In genomic region chr19:4717966-4718701, GRCh38 we compare ENCODE assay signal across 1 cellular context.
TF ChIP-seq lines count a peak whose summit lies in the region.

No MANE protein-coding gene starts in this region.

TF ChIP-seq in HepG2, 621 proteins besides CTCF, POLR2A, EP300 and RAD21:
- TF ChIP-seq HNRNPL (IDR thresholded peaks at IDR 0.05; ENCODE audit: low read depth, low read length) (peak; percentile 85), ETV5 (CRISPR knock-in tag; IDR thresholded peaks at IDR 0.05; ENCODE audit: borderline replicate concordance) (no peak), ZNF121 (CRISPR knock-in tag; IDR thresholded peaks at IDR 0.05) (peak; percentile 97), ZBTB26 (CRISPR knock-in tag; IDR thresholded peaks at IDR 0.05; ENCODE audit: borderline replicate concordance) (no peak), POGK (CRISPR knock-in tag; conservative IDR thresholded peaks at IDR 0.05) (no peak), ZNF564 (CRISPR knock-in tag; IDR thresholded peaks at IDR 0.05) (no peak), ZNF672 (CRISPR knock-in tag; IDR thresholded peaks at IDR 0.05) (no peak), PATZ1 (CRISPR knock-in tag; IDR thresholded peaks at IDR 0.05) (peak; percentile 50), RBFOX2 (IDR thresholded peaks at IDR 0.05; ENCODE audit: low read depth, low read length) (peak; percentile 29; the same call in 1 of the 2 replicates), THAP8 (CRISPR knock-in tag; IDR thresholded peaks at IDR 0.05; ENCODE audit: borderline replicate concordance) (no peak), DDIT3 (CRISPR knock-in tag; IDR thresholded peaks at IDR 0.05) (no peak)
